Comparison of ENCODE assay signal across 10 cellular contexts in genomic region chr2:144509001-144509545, GRCh38. TPM values are rescaled to one million over a fixed set of nuclear protein-coding genes. Genes with fewer than 3 reads are reported as not detected.
A peak's percentile ranks its signal among the peaks of the same experiment; 100 is the strongest.
DNase-seq lines count a peak whose midpoint lies in the region; ATAC-seq and TF ChIP-seq lines count a peak whose summit lies in the region.
"Had no signal": no experiment of that assay in that cellular context is flagged by ENCODE, and none has a peak within 500 bp of the region (broad histone marks: within the 10 kb centered on the region; RNA-seq: fewer than 3 reads in every experiment).

No MANE protein-coding gene starts in this region.

- TF ChIP-seq CTCF in Peyer's patch (IDR thresholded peaks at IDR 0.05) (no peak), gastroesophageal sphincter (IDR thresholded peaks at IDR 0.05) (no peak)

- 42 to 79% methylated on average over 4 to 6 of the region's 7 CpGs for WGBS in gastroesophageal sphincter (ENCODE audit: low coverage in 1 of 2), 2 donors

- H3K36me3 Mint-ChIP-seq in CD8-positive, alpha-beta memory T cell: peaks cover 0 to 21% (median 2%) of the 10 kb centered on the region in 3 donors
- H3K36me3 Mint-ChIP-seq in activated CD4-positive, alpha-beta T cell treated with anti-CD3 and anti-CD28 coated beads, Interleukin-2, amount 10 ng/mL, durations not matched to agents 24 days and 14 days (ENCODE audit: low read depth): peaks cover 1% of the 10 kb centered on the region

- H3K27me3 Mint-ChIP-seq in CD8-positive, alpha-beta memory T cell: peaks cover 4 to 6% of the 10 kb centered on the region in 2 donors
- H3K27me3 Mint-ChIP-seq in activated CD4-positive, alpha-beta T cell treated with anti-CD3 and anti-CD28 coated beads, Interleukin-2, amount 10 ng/mL, durations not matched to agents 24 days and 14 days: peaks cover 53% of the 10 kb centered on the region

- no peaks in the 10 kb centered on the region for H3K27me3 ChIP-seq in CD8-positive, alpha-beta memory T cell (ENCODE audit: insufficient read depth, low read length, poor library complexity, severe bottlenecking)
- no peaks in the 10 kb centered on the region for H3K27me3 ChIP-seq in Peyer's patch
- H3K27me3 ChIP-seq in gastroesophageal sphincter: peaks cover 14% of the 10 kb centered on the region

- no peaks in the 10 kb centered on the region for H3K9me3 ChIP-seq in CD8-positive, alpha-beta memory T cell (ENCODE audit: low read length)
- H3K9me3 ChIP-seq in Peyer's patch: no peaks in the 10 kb centered on the region
- no peaks in the 10 kb centered on the region for H3K9me3 ChIP-seq in gastroesophageal sphincter

- no peak overlapping the region for H3K4me3 ChIP-seq in CD8-positive, alpha-beta memory T cell (ENCODE audit: low read length)
- H3K4me3 ChIP-seq in Peyer's patch: peak overlapping the region in 1 of 4 donors; percentile 15
- H3K4me3 ChIP-seq in gastroesophageal sphincter: peak overlapping the region in 1 of 2 donors; percentile 3

- CTCF ChIA-PET in CD8-positive, alpha-beta memory T cell (lab: Charles Lee): interaction anchor here (0.7 to 1.8 kb wide), 3 partner anchors 10 to 178 kb away, joined by 3 to 5 read pairs (median 3); no protein-coding TSS in a partner anchor

- peaks cover 46% of the 10 kb centered on the region for H3K4me1 ChIP-seq in CD8-positive, alpha-beta memory T cell (ENCODE audit: insufficient read depth, low read length)
- H3K4me1 ChIP-seq in Peyer's patch (peaks cover 0 to 7% (median 3%) of the 10 kb centered on the region in 4 donors), gastroesophageal sphincter (peaks cover 0 to 32% (median 3%) of the 10 kb centered on the region in 3 donors)

- peaks cover 0 to 2% (median 0%) of the 10 kb centered on the region in 5 donors for H3K9me3 Mint-ChIP-seq in CD8-positive, alpha-beta memory T cell
- no peaks in the 10 kb centered on the region for H3K9me3 Mint-ChIP-seq in activated CD4-positive, alpha-beta T cell treated with anti-CD3 and anti-CD28 coated beads, Interleukin-2, amount 10 ng/mL, durations not matched to agents 24 days and 14 days

- H3K4me3 Mint-ChIP-seq in CD8-positive, alpha-beta memory T cell: peak overlapping the region in 6 of 7 donors; percentile 18 to 56 (median 38)
- no peak overlapping the region for H3K4me3 Mint-ChIP-seq in activated CD4-positive, alpha-beta T cell treated with anti-CD3 and anti-CD28 coated beads, Interleukin-2, amount 10 ng/mL, durations not matched to agents 24 days and 14 days

- POLR2A ChIA-PET in CD8-positive, alpha-beta memory T cell (lab: Charles Lee): no interaction called here

- peak overlapping the region; percentile 4 to 99 (median 86) for H3K27ac Mint-ChIP-seq in CD8-positive, alpha-beta memory T cell
- no peak overlapping the region for H3K27ac Mint-ChIP-seq in activated CD4-positive, alpha-beta T cell treated with anti-CD3 and anti-CD28 coated beads, Interleukin-2, amount 10 ng/mL, durations not matched to agents 24 days and 14 days

- H3K36me3 ChIP-seq in CD8-positive, alpha-beta memory T cell (ENCODE audit: insufficient read depth, low read length): no peaks in the 10 kb centered on the region
- H3K36me3 ChIP-seq in Peyer's patch (no peaks in the 10 kb centered on the region), gastroesophageal sphincter (no peaks in the 10 kb centered on the region)

- TF ChIP-seq POLR2A in Peyer's patch (IDR thresholded peaks at IDR 0.05) (no peak), gastroesophageal sphincter (IDR thresholded peaks at IDR 0.05) (no peak)

- TF ChIP-seq EP300 in gastroesophageal sphincter (IDR thresholded peaks at IDR 0.05): no peak

- H3K4me1 Mint-ChIP-seq in CD8-positive, alpha-beta memory T cell: peaks cover 75 to 96% (median 93%) of the 10 kb centered on the region in 3 donors
- H3K4me1 Mint-ChIP-seq in activated CD4-positive, alpha-beta T cell treated with anti-CD3 and anti-CD28 coated beads, Interleukin-2, amount 10 ng/mL, durations not matched to agents 24 days and 14 days: peaks cover 28% of the 10 kb centered on the region

- intact Hi-C loops in activated CD4-positive, alpha-beta T cell treated with anti-CD3 and anti-CD28 coated beads, Interleukin-2, amount 10 ng/mL, durations not matched to agents 24 days and 14 days (cut with micrococcal nuclease): no loop called here

- H3K27ac ChIP-seq in CD8-positive, alpha-beta memory T cell (ENCODE audit: low read depth, low read length): peak overlapping the region; percentile 60
- H3K27ac ChIP-seq in Peyer's patch (peak overlapping the region; percentile 61 to 89 (median 72)), gastroesophageal sphincter (peak overlapping the region; percentile 53 to 94 (median 72))

- no peak for DNase-seq in CD8-positive, alpha-beta memory T cell
- DNase-seq in Peyer's patch (no peak), renal cortical epithelial cell (ENCODE audit: low read depth) (peak; percentile 62), activated gamma-delta T cell treated with Interleukin-2 at 50 U/mL for 16 hours (no peak)
- DNase-seq in activated CD4-positive, alpha-beta T cell treated with anti-CD3 and anti-CD28 coated beads, Interleukin-2, amount 10 ng/mL, durations not matched to agents 24 days and 14 days: no peak
- no peak for DNase-seq in activated naive CD4-positive, alpha-beta T cell treated with Interleukin-2 at 50 U/mL for 16 hours
- DNase-seq: amygdala, NCI-H446 had no signal

- ATAC-seq in gastroesophageal sphincter (no peak), HG03175 (IDR thresholded peaks at IDR 0.05; ENCODE audit: unreplicated experiment) (no peak)

RNA-seq across cellular contexts. Expression of gene ZEB2, which starts 10.8 kb away (rescaled TPM):
- 10 to 100 TPM; 32.7 to 35.8 TPM for total RNA-seq in CD8-positive, alpha-beta memory T cell
- 20.6 TPM for polyA plus RNA-seq in CD8-positive, alpha-beta memory T cell
- 100 to 1,000 TPM in 1 of 4 donors, 10 to 100 TPM in 3; 12.4 to 149 (median 29.9) TPM for total RNA-seq in Peyer's patch
- 10 to 100 TPM; 42.3 to 95.7 (median 53.8) TPM for total RNA-seq in gastroesophageal sphincter
- 9.7 and 23.8 TPM in 2 replicates for total RNA-seq in renal cortical epithelial cell
- total RNA-seq in activated CD4-positive, alpha-beta T cell treated with anti-CD3 and anti-CD28 coated beads, Interleukin-2, amount 10 ng/mL, durations not matched to agents 24 days and 14 days: 15.2 and 15.8 TPM in 2 replicates
